ENCODE assay signal across 9 cellular contexts in genomic region chr22:46108564-46109473, GRCh38. TPM values are rescaled to one million over a fixed set of nuclear protein-coding genes. Genes with fewer than 3 reads are reported as not detected.
DNase-seq lines count a peak whose midpoint lies in the region; ATAC-seq and TF ChIP-seq lines count a peak whose summit lies in the region.
"Had no signal": no experiment of that assay in that cellular context is flagged by ENCODE, and none has a peak within 500 bp of the region (broad histone marks: within the 10 kb centered on the region; RNA-seq: fewer than 3 reads in every experiment).

No MANE protein-coding gene starts in this region.

- peaks cover 79% of the 10 kb centered on the region for H3K4me1 ChIP-seq in fibroblast of lung (ENCODE audit: control insufficient read depth, extremely low read depth, insufficient read depth, low read length)
- H3K4me1 ChIP-seq in ovary (ENCODE audit: insufficient read depth): peaks cover 68% of the 10 kb centered on the region

- no peak overlapping the region for H3K4me2 ChIP-seq in fibroblast of lung (ENCODE audit: extremely low read depth, insufficient read depth, low read length)

- TF ChIP-seq EP300 in ovary (IDR thresholded peaks at IDR 0.05): no peak

- intact Hi-C loops in Calu3 (cut with micrococcal nuclease; ENCODE audit: unreplicated experiment): loop anchor here (10.0 kb wide), 1 partner anchor 54 kb away; no protein-coding TSS in a partner anchor
- intact Hi-C loops in ovary (cut with DNase I): no loop called here

- H3K9me3 ChIP-seq in SK-N-MC (ENCODE audit: low read depth, low read length): no peaks in the 10 kb centered on the region
- no peaks in the 10 kb centered on the region for H3K9me3 ChIP-seq in fibroblast of lung (ENCODE audit: control insufficient read depth, insufficient read depth, low read depth, low read length)
- no peaks in the 10 kb centered on the region for H3K9me3 ChIP-seq in ovary

- ATAC-seq in HG03378 (IDR thresholded peaks at IDR 0.05; ENCODE audit: unreplicated experiment): no peak

- H3K4me3 Mint-ChIP-seq in Calu3 (ENCODE audit: low read depth, unreplicated experiment): no peak overlapping the region
- H3K4me3 Mint-ChIP-seq: activated naive CD4-positive, alpha-beta T cell treated with anti-CD3 and anti-CD28 coated beads, Interleukin-2, amount 10 ng/mL, durations not matched to agents 7 days and 5 days had no signal

- peaks cover 95% of the 10 kb centered on the region for H3K36me3 Mint-ChIP-seq in Calu3 (ENCODE audit: insufficient read depth, unreplicated experiment)
- H3K36me3 Mint-ChIP-seq: activated naive CD4-positive, alpha-beta T cell treated with anti-CD3 and anti-CD28 coated beads, Interleukin-2, amount 10 ng/mL, durations not matched to agents 7 days and 5 days had no signal

- H2AFZ ChIP-seq in fibroblast of lung (ENCODE audit: low read length): no peak overlapping the region

- peak; percentile 16 for TF ChIP-seq CTCF in Calu3 (IDR thresholded peaks at IDR 0.05; ENCODE audit: unreplicated experiment)
- TF ChIP-seq CTCF in fibroblast of lung (conservative IDR thresholded peaks at IDR 0.05 in 1 of 2, IDR thresholded peaks at IDR 0.05 in 1 of 2; ENCODE audit: low read depth in 1 of 2, low read length in 2 of 2): peak in 1 of 2 donors; percentile 7
- no peak for TF ChIP-seq CTCF in ovary (IDR thresholded peaks at IDR 0.05)

- H3K27me3 Mint-ChIP-seq in Calu3 (ENCODE audit: unreplicated experiment): no peaks in the 10 kb centered on the region
- H3K27me3 Mint-ChIP-seq: activated naive CD4-positive, alpha-beta T cell treated with anti-CD3 and anti-CD28 coated beads, Interleukin-2, amount 10 ng/mL, durations not matched to agents 7 days and 5 days had no signal

- H3K4me3 ChIP-seq in SK-N-MC: no peak overlapping the region
- H3K4me3 ChIP-seq in fibroblast of lung (replicated peaks in 1 of 4; ENCODE audit: control extremely low read depth in 1 of 4, insufficient read depth in 1 of 4, low read depth in 3 of 4, low read length in 4 of 4): no peak overlapping the region
- no peak overlapping the region for H3K4me3 ChIP-seq in ovary

- peak overlapping the region; percentile 62; the same call in 1 of the 2 replicates for H3K27ac ChIP-seq in SK-N-MC
- peak overlapping the region; percentile 54 for H3K27ac ChIP-seq in fibroblast of lung (ENCODE audit: insufficient read depth, low read length)
- peak overlapping the region in 1 of 2 donors; percentile 88 for H3K27ac ChIP-seq in ovary

- no peaks in the 10 kb centered on the region for H4K20me1 ChIP-seq in fibroblast of lung (ENCODE audit: control insufficient read depth, extremely low read depth, insufficient read depth, low read length)

- peak overlapping the region; percentile 84 for H3K27ac Mint-ChIP-seq in Calu3 (ENCODE audit: unreplicated experiment)
- H3K27ac Mint-ChIP-seq: activated naive CD4-positive, alpha-beta T cell treated with anti-CD3 and anti-CD28 coated beads, Interleukin-2, amount 10 ng/mL, durations not matched to agents 7 days and 5 days had no signal

- H3K9me3 Mint-ChIP-seq in Calu3 (ENCODE audit: low read depth, unreplicated experiment): no peaks in the 10 kb centered on the region
- H3K9me3 Mint-ChIP-seq: activated naive CD4-positive, alpha-beta T cell treated with anti-CD3 and anti-CD28 coated beads, Interleukin-2, amount 10 ng/mL, durations not matched to agents 7 days and 5 days had no signal

- DNase-seq in Calu3 (peak; percentile 44), SK-N-MC (ENCODE audit: low read depth, low spot score) (no peak), fibroblast of lung (ENCODE audit: low read depth in 2 of 2) (peak in 1 of 2 donors; percentile 71), ovary (peak in 4 of 5 donors; percentile 60 to 75 (median 66)), NAMALWA (ENCODE audit: low spot score) (no peak), NCI-H774 (lab: John Stamatoyannopoulos, UW) (no peak), NCI-H524 (lab: John Stamatoyannopoulos, UW) (no peak)
- DNase-seq: activated naive CD4-positive, alpha-beta T cell treated with anti-CD3 and anti-CD28 coated beads, Interleukin-2, amount 10 ng/mL, durations not matched to agents 7 days and 5 days had no signal

- no peak overlapping the region for H3K9ac ChIP-seq in SK-N-MC (ENCODE audit: insufficient read length)
- no peak overlapping the region for H3K9ac ChIP-seq in fibroblast of lung (ENCODE audit: insufficient read depth, low read length)

- H3K36me3 ChIP-seq in SK-N-MC (ENCODE audit: insufficient read depth, low read length) (peaks cover 74% of the 10 kb centered on the region), fibroblast of lung (ENCODE audit: control insufficient read depth, insufficient read depth, low read length) (peaks cover 82% of the 10 kb centered on the region), ovary (no peaks in the 10 kb centered on the region)

- H3K79me2 ChIP-seq in fibroblast of lung (ENCODE audit: control insufficient read depth, insufficient read depth, low read length): peaks cover 87% of the 10 kb centered on the region

- no peak for TF ChIP-seq POLR2A in ovary (IDR thresholded peaks at IDR 0.05)

- H3K4me1 Mint-ChIP-seq in Calu3 (ENCODE audit: low read depth, unreplicated experiment): peaks cover 32% of the 10 kb centered on the region
- H3K4me1 Mint-ChIP-seq: activated naive CD4-positive, alpha-beta T cell treated with anti-CD3 and anti-CD28 coated beads, Interleukin-2, amount 10 ng/mL, durations not matched to agents 7 days and 5 days had no signal

- WGBS in ovary, 3 donors: 41 to 52% (median 46%) methylated on average over 20 of the region's 20 CpGs

- CTCF ChIA-PET in Calu3 (lab: Charles Lee): interaction anchor here (2.0 kb wide), 1 partner anchor 102 kb away, joined by 9 read pairs; no protein-coding TSS in a partner anchor

- H3K27me3 ChIP-seq in fibroblast of lung (ENCODE audit: control insufficient read depth, insufficient read depth, low read length) (no peaks in the 10 kb centered on the region), ovary (no peaks in the 10 kb centered on the region)

- no TSS peak for BruUV-seq in Calu3 (replicated peaks; lab: Mats Ljungman, UMichigan)

RNA-seq across cellular contexts. Expression of gene PPARA, which starts 41.5 kb away (rescaled TPM):
- total RNA-seq in Calu3 (2022): 22.7 and 31.5 TPM in 2 replicates
- total RNA-seq in fibroblast of lung: 14.6 and 17.5 TPM in 2 replicates
- 7.9 and 10.2 TPM in 2 replicates for polyA plus RNA-seq in fibroblast of lung
- polyA plus RNA-seq in fibroblast of lung (2012): 5.4 and 7.3 TPM in 2 replicates
- 17.7 and 19.3 TPM in 2 replicates for polyA minus RNA-seq in fibroblast of lung (ENCODE audit: low replicate concordance)
- total RNA-seq in ovary: 10 to 100 TPM in 6 of 7 donors, 1 to 10 TPM in 1; 9.7 to 41.0 (median 34.0) TPM
- polyA plus RNA-seq in ovary: 10 to 100 TPM; 12.8 to 16.0 TPM

Comparison
In these comparisons a context has a peak if more than half of its experiments do, and no peak if none do; other contexts are left out.
1. DNase-seq: peak in Calu3 (single experiment) and ovary (4 of 5); none in SK-N-MC (single experiment), NAMALWA (single experiment), NCI-H774 (single experiment) and NCI-H524 (0 of 2).